13 cellular contexts compared by ENCODE assay signal in the genomic region with DNA sequence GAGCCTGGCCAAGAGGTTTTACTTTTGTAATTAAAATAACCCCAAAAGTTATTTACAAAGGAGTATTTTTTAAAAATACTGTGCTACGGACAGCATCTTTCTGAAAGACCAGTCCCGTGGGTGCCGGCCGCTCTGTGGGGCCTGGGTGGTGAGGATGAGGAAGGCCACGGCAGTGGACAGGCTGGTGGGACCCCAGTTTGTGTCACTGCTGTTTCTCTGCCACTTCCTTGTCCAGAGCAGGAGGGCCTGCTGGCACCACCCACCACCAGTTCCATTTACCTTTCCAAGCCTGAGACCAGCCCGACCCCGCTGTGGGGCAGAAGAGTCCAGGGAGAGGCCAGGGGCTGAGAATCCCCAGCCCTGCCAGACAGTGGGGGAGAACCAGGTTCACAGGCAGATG. TPM values are rescaled to one million over a fixed set of nuclear protein-coding genes. Genes with fewer than 3 reads are reported as not detected.
"Had no signal": no experiment of that assay in that cellular context is flagged by ENCODE, and none has a peak within 500 bp of the region (broad histone marks: within the 10 kb centered on the region; RNA-seq: fewer than 3 reads in every experiment).

No MANE protein-coding gene starts in this region.

- ATAC-seq: activated naive CD8-positive, alpha-beta T cell treated with anti-CD3 and anti-CD28 coated beads, Interleukin-2, amount 50 U/mL, for 24 hours; gastroesophageal sphincter; stimulated activated memory B cell treated with anti-CD40 and anti-IgM and Interleukin-4, amounts not matched to agents 10 μg/mL and 1 μg/mL and 100 μg/mL, for 72 hours had no signal

- DNase-seq: activated CD4-positive, alpha-beta T cell treated with anti-CD3 and anti-CD28 coated beads, Interleukin-2, amount 10 ng/mL, durations not matched to agents 7 days and 5 days; activated CD4-positive, CD25-positive, alpha-beta regulatory T cell; activated CD8-positive, alpha-beta memory T cell treated with anti-CD3 and anti-CD28 coated beads for 24 hours; activated naive CD4-positive, alpha-beta T cell; activated naive CD8-positive, alpha-beta T cell treated with anti-CD3 and anti-CD28 coated beads, Interleukin-2, amount 50 U/mL, for 24 hours; islet precursor cell; ovary; stimulated activated CD4-positive, alpha-beta T cell treated with anti-CD3 and anti-CD28 coated beads, Interleukin-2, amount 100 ng/mL, for 48 hours; thyroid gland had no signal

- H3K36me3 ChIP-seq: neural progenitor cell, ovary had no signal

- H3K9ac ChIP-seq: neural progenitor cell had no signal

- H3K9me3 ChIP-seq: gastroesophageal sphincter, ovary, thyroid gland had no signal

- H3K4me1 ChIP-seq: neural progenitor cell had no signal

- H3K4me2 ChIP-seq: hepatocyte, neural progenitor cell had no signal

- H3K27ac ChIP-seq: hepatocyte, neural progenitor cell, ovary had no signal

- H3K27me3 ChIP-seq: gastroesophageal sphincter, hepatocyte, neural progenitor cell, ovary, thyroid gland had no signal

- H2AFZ ChIP-seq: hepatocyte, neural progenitor cell had no signal

- H3K4me3 ChIP-seq: gastroesophageal sphincter, hepatocyte, neural progenitor cell, ovary, thyroid gland had no signal

RNA-seq across cellular contexts. Expression of gene CTXN1, which starts 55.7 kb away (rescaled TPM):
- total RNA-seq: activated CD4-positive, alpha-beta T cell treated with anti-CD3 and anti-CD28 coated beads, Interleukin-2, amount 10 ng/mL, durations not matched to agents 7 days and 5 days had no signal
